ENCODE assay signal across 1 cellular context in the genomic region with DNA sequence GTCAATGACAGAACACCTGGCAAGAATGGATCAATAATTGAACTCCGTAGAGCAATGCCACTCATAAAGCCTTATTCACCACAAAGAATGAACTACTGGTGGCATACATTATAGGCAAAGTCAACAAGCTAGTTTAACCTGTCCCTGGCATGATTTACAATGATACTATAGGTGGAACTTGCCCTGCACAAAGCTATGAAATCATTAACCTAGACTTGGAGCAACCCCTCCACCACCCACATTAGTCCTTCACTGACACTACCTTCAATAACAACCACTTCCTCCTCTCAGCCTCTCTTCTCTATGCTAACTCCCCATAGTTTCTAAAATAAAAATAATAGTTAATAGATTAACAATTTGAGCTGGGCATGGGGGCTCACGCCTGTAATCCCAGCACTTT.
TF ChIP-seq lines count a peak whose summit lies in the region.

No MANE protein-coding gene starts in this region.

TF ChIP-seq in HepG2, 621 proteins besides CTCF, POLR2A, EP300 and RAD21 (continued from another document):
- TF ChIP-seq ASH2L (IDR thresholded peaks at IDR 0.05; ENCODE audit: insufficient read length, low read depth, low read length) (no peak), ZNF235 (CRISPR knock-in tag; IDR thresholded peaks at IDR 0.05; ENCODE audit: borderline replicate concordance) (no peak), RARG (CRISPR knock-in tag; IDR thresholded peaks at IDR 0.05; ENCODE audit: low read depth) (no peak), HES4 (CRISPR knock-in tag; IDR thresholded peaks at IDR 0.05; ENCODE audit: borderline replicate concordance) (no peak), ZNF432 (CRISPR knock-in tag; IDR thresholded peaks at IDR 0.05; ENCODE audit: borderline replicate concordance) (no peak), HIVEP1 (CRISPR knock-in tag; IDR thresholded peaks at IDR 0.05) (no peak), ZNF34 (CRISPR knock-in tag; IDR thresholded peaks at IDR 0.05; ENCODE audit: borderline replicate concordance) (no peak), ARID2 (CRISPR knock-in tag; IDR thresholded peaks at IDR 0.05; ENCODE audit: borderline replicate concordance) (no peak), ZSCAN20 (CRISPR knock-in tag; IDR thresholded peaks at IDR 0.05; ENCODE audit: borderline replicate concordance) (no peak), FOXK2 (IDR thresholded peaks at IDR 0.05) (no peak), ATF7-NPFF (CRISPR knock-in tag; IDR thresholded peaks at IDR 0.05; ENCODE audit: low read depth) (no peak), CENPX (CRISPR knock-in tag; IDR thresholded peaks at IDR 0.05) (no peak), NCOA1 (CRISPR knock-in tag; IDR thresholded peaks at IDR 0.05) (no peak)
- TF ChIP-seq, protein P1, sequence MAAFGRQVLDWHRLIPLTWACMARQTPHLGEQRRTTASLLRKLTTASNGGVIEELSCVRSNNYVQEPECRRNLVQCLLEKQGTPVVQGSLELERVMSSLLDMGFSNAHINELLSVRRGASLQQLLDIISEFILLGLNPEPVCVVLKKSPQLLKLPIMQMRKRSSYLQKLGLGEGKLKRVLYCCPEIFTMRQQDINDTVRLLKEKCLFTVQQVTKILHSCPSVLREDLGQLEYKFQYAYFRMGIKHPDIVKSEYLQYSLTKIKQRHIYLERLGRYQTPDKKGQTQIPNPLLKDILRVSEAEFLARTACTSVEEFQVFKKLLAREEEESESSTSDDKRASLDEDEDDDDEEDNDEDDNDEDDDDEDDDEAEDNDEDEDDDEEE (CRISPR knock-in tag; IDR thresholded peaks at IDR 0.05), result no peak
- TF ChIP-seq, protein P2, sequence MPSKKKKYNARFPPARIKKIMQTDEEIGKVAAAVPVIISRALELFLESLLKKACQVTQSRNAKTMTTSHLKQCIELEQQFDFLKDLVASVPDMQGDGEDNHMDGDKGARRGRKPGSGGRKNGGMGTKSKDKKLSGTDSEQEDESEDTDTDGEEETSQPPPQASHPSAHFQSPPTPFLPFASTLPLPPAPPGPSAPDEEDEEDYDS (CRISPR knock-in tag; IDR thresholded peaks at IDR 0.05), result no peak
- TF ChIP-seq, protein P3, sequence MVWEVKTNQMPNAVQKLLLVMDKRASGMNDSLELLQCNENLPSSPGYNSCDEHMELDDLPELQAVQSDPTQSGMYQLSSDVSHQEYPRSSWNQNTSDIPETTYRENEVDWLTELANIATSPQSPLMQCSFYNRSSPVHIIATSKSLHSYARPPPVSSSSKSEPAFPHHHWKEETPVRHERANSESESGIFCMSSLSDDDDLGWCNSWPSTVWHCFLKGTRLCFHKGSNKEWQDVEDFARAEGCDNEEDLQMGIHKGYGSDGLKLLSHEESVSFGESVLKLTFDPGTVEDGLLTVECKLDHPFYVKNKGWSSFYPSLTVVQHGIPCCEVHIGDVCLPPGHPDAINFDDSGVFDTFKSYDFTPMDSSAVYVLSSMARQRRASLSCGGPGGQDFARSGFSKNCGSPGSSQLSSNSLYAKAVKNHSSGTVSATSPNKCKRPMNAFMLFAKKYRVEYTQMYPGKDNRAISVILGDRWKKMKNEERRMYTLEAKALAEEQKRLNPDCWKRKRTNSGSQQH (CRISPR knock-in tag; IDR thresholded peaks at IDR 0.05; ENCODE audit: low read depth), result no peak
- TF ChIP-seq, protein P4, sequence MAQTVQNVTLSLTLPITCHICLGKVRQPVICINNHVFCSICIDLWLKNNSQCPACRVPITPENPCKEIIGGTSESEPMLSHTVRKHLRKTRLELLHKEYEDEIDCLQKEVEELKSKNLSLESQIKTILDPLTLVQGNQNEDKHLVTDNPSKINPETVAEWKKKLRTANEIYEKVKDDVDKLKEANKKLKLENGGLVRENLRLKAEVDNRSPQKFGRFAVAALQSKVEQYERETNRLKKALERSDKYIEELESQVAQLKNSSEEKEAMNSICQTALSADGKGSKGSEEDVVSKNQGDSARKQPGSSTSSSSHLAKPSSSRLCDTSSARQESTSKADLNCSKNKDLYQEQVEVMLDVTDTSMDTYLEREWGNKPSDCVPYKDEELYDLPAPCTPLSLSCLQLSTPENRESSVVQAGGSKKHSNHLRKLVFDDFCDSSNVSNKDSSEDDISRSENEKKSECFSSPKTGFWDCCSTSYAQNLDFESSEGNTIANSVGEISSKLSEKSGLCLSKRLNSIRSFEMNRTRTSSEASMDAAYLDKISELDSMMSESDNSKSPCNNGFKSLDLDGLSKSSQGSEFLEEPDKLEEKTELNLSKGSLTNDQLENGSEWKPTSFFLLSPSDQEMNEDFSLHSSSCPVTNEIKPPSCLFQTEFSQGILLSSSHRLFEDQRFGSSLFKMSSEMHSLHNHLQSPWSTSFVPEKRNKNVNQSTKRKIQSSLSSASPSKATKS (CRISPR knock-in tag; IDR thresholded peaks at IDR 0.05), result no peak
- TF ChIP-seq, protein P5, sequence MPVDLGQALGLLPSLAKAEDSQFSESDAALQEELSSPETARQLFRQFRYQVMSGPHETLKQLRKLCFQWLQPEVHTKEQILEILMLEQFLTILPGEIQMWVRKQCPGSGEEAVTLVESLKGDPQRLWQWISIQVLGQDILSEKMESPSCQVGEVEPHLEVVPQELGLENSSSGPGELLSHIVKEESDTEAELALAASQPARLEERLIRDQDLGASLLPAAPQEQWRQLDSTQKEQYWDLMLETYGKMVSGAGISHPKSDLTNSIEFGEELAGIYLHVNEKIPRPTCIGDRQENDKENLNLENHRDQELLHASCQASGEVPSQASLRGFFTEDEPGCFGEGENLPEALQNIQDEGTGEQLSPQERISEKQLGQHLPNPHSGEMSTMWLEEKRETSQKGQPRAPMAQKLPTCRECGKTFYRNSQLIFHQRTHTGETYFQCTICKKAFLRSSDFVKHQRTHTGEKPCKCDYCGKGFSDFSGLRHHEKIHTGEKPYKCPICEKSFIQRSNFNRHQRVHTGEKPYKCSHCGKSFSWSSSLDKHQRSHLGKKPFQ (CRISPR knock-in tag; IDR thresholded peaks at IDR 0.05; ENCODE audit: insufficient replicate concordance), result no peak
